ENCODE assay signal across 1 cellular context in genomic region chr10:29715296-29715695, GRCh38.
TF ChIP-seq lines count a peak whose summit lies in the region.

No MANE protein-coding gene starts in this region.

TF ChIP-seq in HEK293, 187 proteins besides CTCF, POLR2A, EP300 and RAD21 (continued from another document):
- TF ChIP-seq ZBTB10 (tag by site-specific recombination; IDR thresholded peaks at IDR 0.05) (no peak), ZNF2 (tag by site-specific recombination; IDR thresholded peaks at IDR 0.05) (no peak), ZNF341 (tag by site-specific recombination; IDR thresholded peaks at IDR 0.05; ENCODE audit: low read depth) (no peak), KLF16 (tag by site-specific recombination; IDR thresholded peaks at IDR 0.05) (no peak), ZNF830 (tag by site-specific recombination; IDR thresholded peaks at IDR 0.05; ENCODE audit: low read depth) (no peak), ZNF664 (tag by site-specific recombination; IDR thresholded peaks at IDR 0.05) (peak; percentile 40; the same call in 1 of the 2 replicates)
